Comparison of ENCODE assay signal across 13 cellular contexts in genomic region chr18:45066868-45067267, GRCh38.
DNase-seq lines count a peak whose midpoint lies in the region; ATAC-seq and TF ChIP-seq lines count a peak whose summit lies in the region.
"Had no signal": no experiment of that assay in that cellular context is flagged by ENCODE, and none has a peak within 500 bp of the region (broad histone marks: within the 10 kb centered on the region; RNA-seq: fewer than 3 reads in every experiment).

No MANE protein-coding gene starts in this region.

- peak; percentile 59 for ATAC-seq in sciatic nerve

- H3K9me3 Mint-ChIP-seq in endothelial cell (ENCODE audit: unreplicated experiment) = no peaks in the 10 kb centered on the region

- intact Hi-C loops in sciatic nerve (cut with DNase I) = no loop called here

- H3K27me3 Mint-ChIP-seq in endothelial cell (ENCODE audit: unreplicated experiment) = peaks cover 12% of the 10 kb centered on the region
- H3K27me3 Mint-ChIP-seq: CD4-positive, CD25-positive, alpha-beta regulatory T cell had no signal

- TF ChIP-seq CTCF in endothelial cell (IDR thresholded peaks at IDR 0.05; ENCODE audit: unreplicated experiment) = no peak

- peak; percentile 80 for DNase-seq in GDM1 (lab: John Stamatoyannopoulos, UW)
- DNase-seq in NOMO-1 treated with DMSO at 0.1 percent for 48 hours (lab: John Stamatoyannopoulos, UW; ENCODE audit: unreplicated experiment) = peak; percentile 92
- peak; percentile 36 for DNase-seq in globus pallidus (ENCODE audit: low spot score)
- no peak for DNase-seq in sciatic nerve (ENCODE audit: low spot score)
- no peak for DNase-seq in endothelial cell (ENCODE audit: low spot score)
- DNase-seq in T-helper 9 cell = no peak
- no peak for DNase-seq in NCI-H69 (lab: John Stamatoyannopoulos, UW)
- DNase-seq in putamen (ENCODE audit: low spot score) = no peak
- DNase-seq: CD4-positive, CD25-positive, alpha-beta regulatory T cell; colonic mucosa; NCI-H1105; SHP77; WERI-Rb-1 had no signal

- no peak overlapping the region for H3K27ac Mint-ChIP-seq in endothelial cell (ENCODE audit: unreplicated experiment)
- H3K27ac Mint-ChIP-seq: CD4-positive, CD25-positive, alpha-beta regulatory T cell had no signal

- H3K4me1 Mint-ChIP-seq in endothelial cell (ENCODE audit: unreplicated experiment) = peaks cover 5% of the 10 kb centered on the region
- H3K4me1 Mint-ChIP-seq: CD4-positive, CD25-positive, alpha-beta regulatory T cell had no signal

- H3K36me3 Mint-ChIP-seq in endothelial cell (ENCODE audit: low read depth, unreplicated experiment) = peaks cover 42% of the 10 kb centered on the region
- H3K36me3 Mint-ChIP-seq: CD4-positive, CD25-positive, alpha-beta regulatory T cell had no signal

- H3K4me3 Mint-ChIP-seq in endothelial cell (ENCODE audit: unreplicated experiment) = no peak overlapping the region
- H3K4me3 Mint-ChIP-seq: CD4-positive, CD25-positive, alpha-beta regulatory T cell had no signal

Comparison
In these comparisons a context has a peak if more than half of its experiments do, and no peak if none do; other contexts are left out.
1. DNase-seq: peak in GDM1 (single experiment), NOMO-1 treated with DMSO at 0.1 percent for 48 hours (single experiment) and globus pallidus (single experiment); none in sciatic nerve (single experiment), endothelial cell (single experiment), T-helper 9 cell (single experiment), NCI-H69 (single experiment) and putamen (single experiment).